25 cellular contexts compared by ENCODE assay signal in genomic region chr1:18828224-18828623, GRCh38. TPM values are rescaled to one million over a fixed set of nuclear protein-coding genes. Genes with fewer than 3 reads are reported as not detected.
"Had no signal": no experiment of that assay in that cellular context is flagged by ENCODE, and none has a peak within 500 bp of the region (broad histone marks: within the 10 kb centered on the region; RNA-seq: fewer than 3 reads in every experiment).

No MANE protein-coding gene starts in this region.

- H3K27me3 ChIP-seq: adrenal gland had no signal

- H3K4me3 Mint-ChIP-seq: activated CD4-positive, alpha-beta memory T cell treated with anti-CD3 and anti-CD28 coated beads for 36 hours; activated CD4-positive, alpha-beta T cell treated with anti-CD3 and anti-CD28 coated beads, Interleukin-2, amount 10 ng/mL, durations not matched to agents 7 days and 5 days; activated naive CD4-positive, alpha-beta T cell treated with anti-CD3 and anti-CD28 coated beads for 36 hours; activated naive CD8-positive, alpha-beta T cell; activated T-cell treated with anti-CD3 and anti-CD28 coated beads, Interleukin-2, amount 50 U/mL, for 4 hours; T-cell had no signal

- DNase-seq: activated CD4-positive, alpha-beta memory T cell treated with anti-CD3 and anti-CD28 coated beads for 36 hours; activated CD4-positive, alpha-beta T cell treated with anti-CD3 and anti-CD28 coated beads, Interleukin-2, amount 10 ng/mL, durations not matched to agents 7 days and 5 days; activated CD4-positive, CD25-positive, alpha-beta regulatory T cell; activated CD8-positive, alpha-beta memory T cell treated with anti-CD3 and anti-CD28 coated beads for 24 hours; activated gamma-delta T cell; activated naive CD4-positive, alpha-beta T cell treated with anti-CD3 and anti-CD28 coated beads for 36 hours; activated T-cell treated with anti-CD3 and anti-CD28 coated beads, Interleukin-2, amount 50 U/mL, for 4 hours; adrenal gland; anterior cingulate cortex; KG1; NCI-H1092 treated with DMSO at 0.1 percent for 48 hours; NCI-H1436; NCI-H1694 treated with DMSO at 0.1 percent for 48 hours; NCI-H2081; NCI-H510A treated with DMSO at 0.1 percent for 48 hours; NCI-H69; T-helper 2 cell; T1000 had no signal

- ATAC-seq: activated T-cell treated with anti-CD3 and anti-CD28 coated beads, Interleukin-2, amount 50 U/mL, for 4 hours; T-cell had no signal

- H3K27me3 Mint-ChIP-seq: activated CD4-positive, alpha-beta T cell treated with anti-CD3 and anti-CD28 coated beads, Interleukin-2, amount 10 ng/mL, durations not matched to agents 7 days and 5 days had no signal

- H3K4me3 ChIP-seq: adrenal gland, SK-N-MC had no signal

- H3K27ac ChIP-seq: adrenal gland, SK-N-MC had no signal

- H3K27ac Mint-ChIP-seq: activated CD4-positive, alpha-beta memory T cell treated with anti-CD3 and anti-CD28 coated beads for 36 hours; activated CD4-positive, alpha-beta T cell treated with anti-CD3 and anti-CD28 coated beads, Interleukin-2, amount 10 ng/mL, durations not matched to agents 7 days and 5 days; activated naive CD4-positive, alpha-beta T cell treated with anti-CD3 and anti-CD28 coated beads for 36 hours; activated naive CD8-positive, alpha-beta T cell had no signal

- H3K4me1 ChIP-seq: adrenal gland had no signal

- H3K9me3 Mint-ChIP-seq: activated T-cell treated with anti-CD3 and anti-CD28 coated beads, Interleukin-2, amount 50 U/mL, for 4 hours; T-cell had no signal

- H3K4me1 Mint-ChIP-seq: activated CD4-positive, alpha-beta T cell treated with anti-CD3 and anti-CD28 coated beads, Interleukin-2, amount 10 ng/mL, durations not matched to agents 7 days and 5 days; T-cell had no signal

- H3K36me3 ChIP-seq: adrenal gland had no signal

- H3K9me3 ChIP-seq: adrenal gland had no signal

- H3K36me3 Mint-ChIP-seq: activated CD4-positive, alpha-beta memory T cell treated with anti-CD3 and anti-CD28 coated beads for 36 hours; activated naive CD8-positive, alpha-beta T cell; T-cell had no signal

RNA-seq across cellular contexts. Expression of gene TAS1R2, which starts 31.2 kb away (rescaled TPM):
- total RNA-seq: activated CD4-positive, alpha-beta memory T cell treated with anti-CD3 and anti-CD28 coated beads for 36 hours; activated CD4-positive, alpha-beta T cell treated with anti-CD3 and anti-CD28 coated beads, Interleukin-2, amount 10 ng/mL, durations not matched to agents 7 days and 5 days; activated naive CD4-positive, alpha-beta T cell treated with anti-CD3 and anti-CD28 coated beads for 36 hours; activated T-cell treated with anti-CD3 and anti-CD28 coated beads, Interleukin-2, amount 50 U/mL, for 4 hours; adrenal gland; cardiac septum; cerebellum; MCF 10A; RPMI7951; T-cell had no signal
- polyA plus RNA-seq: adrenal gland had no signal
